Comparison of ENCODE assay signal across 8 cellular contexts in the genomic region with DNA sequence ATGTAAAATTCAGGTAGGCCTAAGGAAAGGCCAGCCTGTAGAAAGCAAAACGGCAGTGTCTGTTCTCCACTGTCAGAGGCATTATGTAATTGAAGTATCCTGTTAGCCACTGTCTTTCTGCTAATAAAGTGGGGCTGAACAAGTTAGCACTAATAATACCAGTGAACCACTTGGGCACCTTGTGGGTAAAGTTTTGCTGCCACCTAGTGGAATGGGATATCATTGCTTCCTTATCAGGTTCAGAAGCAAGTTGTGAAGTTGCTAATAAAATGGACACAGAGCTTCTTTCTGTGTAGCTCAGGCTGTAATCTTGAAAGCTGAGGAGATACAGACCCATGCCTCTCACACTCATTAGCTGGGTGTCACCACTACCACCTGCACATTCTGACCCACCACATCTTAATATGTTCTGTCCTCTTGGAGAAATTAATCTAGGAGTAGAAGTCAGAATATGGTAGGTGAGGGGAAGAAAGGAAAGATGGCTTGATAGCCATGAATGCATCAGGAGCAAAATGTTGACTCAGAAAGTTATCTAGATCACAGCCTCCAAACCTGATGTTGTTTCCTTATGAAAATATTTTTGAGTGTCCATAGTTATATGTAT.
DNase-seq lines count a peak whose midpoint lies in the region; ATAC-seq, FAIRE-seq and TF ChIP-seq lines count a peak whose summit lies in the region.

No MANE protein-coding gene starts in this region.

- in situ Hi-C loops in K562 (cut with MboI): loop anchor here (10.0 kb wide), 1 partner anchor 61 kb away; no protein-coding TSS in a partner anchor

- TF ChIP-seq CTCF in K562 (IDR thresholded peaks at IDR 0.05 in 2 of 3, conservative IDR thresholded peaks at IDR 0.05 in 1 of 3; ENCODE audit: insufficient read depth in 2 of 3, low read depth in 1 of 3, low read length in 3 of 3): peak; percentile 73 to 83 (median 77)
- TF ChIP-seq CTCF in spleen (IDR thresholded peaks at IDR 0.05 in 8 of 11, conservative IDR thresholded peaks at IDR 0.05 in 3 of 11): peak; percentile 58 to 89 (median 80)

- intact Hi-C loops in K562 (cut with micrococcal nuclease): loop anchor here (1.0 kb wide), 1 partner anchor 59 kb away; no protein-coding TSS in a partner anchor
- intact Hi-C loops in spleen (cut with DNase I; ENCODE audit: low total_unique reads): loop anchor here (2.0 kb wide), 1 partner anchor 59 kb away; no protein-coding TSS in a partner anchor

- peak; percentile 54 for DNase-seq in DMS79 (lab: John Stamatoyannopoulos, UW)
- peak; percentile 23 for DNase-seq in MG63
- DNase-seq in RPMI8226: peak; percentile 80
- peak; percentile 36 to 76 (median 38) for DNase-seq in K562 (ENCODE audit: extremely low read depth in 1 of 4, low spot score in 3 of 4)
- peak; percentile 68 for DNase-seq in iPS DF 4.7 (ENCODE audit: extremely low read depth, low spot score)
- DNase-seq in spleen: no peak
- no peak for DNase-seq in epidermal melanocyte (ENCODE audit: insufficient read length, low spot score)

- no peak for TF ChIP-seq EP300 in K562 (IDR thresholded peaks at IDR 0.05; ENCODE audit: low read length)

- peak; percentile 62 for ATAC-seq in GM19467 (IDR thresholded peaks at IDR 0.05; ENCODE audit: unreplicated experiment)
- ATAC-seq in K562: peak; percentile 84

- H3K9me3 ChIP-seq in MG63 (no peaks in the 10 kb centered on the region), K562 (replicated peaks; ENCODE audit: control insufficient read depth, insufficient read depth, low read depth, low read length) (no peaks in the 10 kb centered on the region), spleen (no peaks in the 10 kb centered on the region)

- 0% methylated on average over 1 of the region's 1 CpG for WGBS in K562 (ENCODE audit: insufficient coverage, low coverage, missing lambda C conversion rate)
- 0 to 15% (median 2%) methylated on average over 1 of the region's 1 CpG for WGBS in spleen, 5 donors

- H3K27ac ChIP-seq in K562 (ENCODE audit: extremely low read depth, low read depth, low read length) (no peak overlapping the region), spleen (no peak overlapping the region)

- no TSS peak for BruUV-seq in K562 (replicated peaks; lab: Mats Ljungman, UMichigan)

- no peak overlapping the region for H3K4me2 ChIP-seq in K562 (ENCODE audit: insufficient read depth, low read length)

- no peak overlapping the region for H2AFZ ChIP-seq in K562 (ENCODE audit: low read depth, low read length)

- H3K27me3 ChIP-seq in MG63 (peaks cover 2% of the 10 kb centered on the region), K562 (ENCODE audit: control insufficient read depth in 2 of 2, insufficient read depth in 2 of 2, low read length in 2 of 2) (peaks cover 6 to 15% of the 10 kb centered on the region in 2 experiments; a peak in 4 of 5 replicates), spleen (replicated peaks in 1 of 7) (peaks cover 0 to 19% (median 7%) of the 10 kb centered on the region in 7 donors)

- H3K36me3 ChIP-seq in MG63: no peaks in the 10 kb centered on the region
- no peaks in the 10 kb centered on the region for H3K36me3 ChIP-seq in K562 (ENCODE audit: control insufficient read depth, insufficient read depth, low read length)
- H3K36me3 ChIP-seq in spleen: no peaks in the 10 kb centered on the region

- no peak overlapping the region for H3K9ac ChIP-seq in K562 (ENCODE audit: insufficient read depth in 1 of 2, low read depth in 2 of 2, low read length in 2 of 2)

- FAIRE-seq in K562 (lab: Jason Lieb, UNC): peak; percentile 95

- POLR2A ChIA-PET in K562 (lab: Yijun Ruan, JAX): interaction anchor here (0.6 kb wide), 1 partner anchor 759 kb away, joined by 3 read pairs; no protein-coding TSS in a partner anchor

- no peaks in the 10 kb centered on the region for H3K9me1 ChIP-seq in K562 (ENCODE audit: control insufficient read depth, insufficient read depth, low read length)

- no peak for TF ChIP-seq POLR2A in K562 (conservative IDR thresholded peaks at IDR 0.05)
- TF ChIP-seq POLR2A in spleen (IDR thresholded peaks at IDR 0.05): no peak

- peak; percentile 80 to 90 for TF ChIP-seq RAD21 in K562 (CRISPR knock-in tag; conservative IDR thresholded peaks at IDR 0.05 in 1 of 2, IDR thresholded peaks at IDR 0.05 in 1 of 2)

- H3K79me2 ChIP-seq in K562 (ENCODE audit: control insufficient read depth, insufficient read depth, low read length): no peaks in the 10 kb centered on the region

- H3K4me1 ChIP-seq in K562 (replicated peaks in 1 of 2; ENCODE audit: control insufficient read depth in 2 of 2, insufficient read depth in 2 of 2, low read length in 2 of 2) (peaks cover 0 to 8% of the 10 kb centered on the region in 2 experiments; a peak in 2 of 5 replicates), spleen (peaks cover 0 to 5% (median 1%) of the 10 kb centered on the region in 6 donors)

- no peaks in the 10 kb centered on the region for H4K20me1 ChIP-seq in K562 (replicated peaks; ENCODE audit: control insufficient read depth, insufficient read depth, low read length)

- CTCF ChIA-PET in K562 (lab: Yijun Ruan, JAX; ENCODE audit: low intra/inter-chr PET ratio): interaction anchor here (0.6 to 2.1 kb wide), 3 partner anchors 54 to 266 kb away, joined by 3 to 12 read pairs (median 6); no protein-coding TSS in a partner anchor

- no peak overlapping the region for H3K4me3 ChIP-seq in MG63
- no peak overlapping the region for H3K4me3 ChIP-seq in K562
- no peak overlapping the region for H3K4me3 ChIP-seq in spleen

TF ChIP-seq in K562, 482 proteins besides CTCF, POLR2A, EP300 and RAD21:
- TF ChIP-seq ZNF445 (CRISPR knock-in tag; IDR thresholded peaks at IDR 0.05; ENCODE audit: low read depth) (no peak), SMC3 (conservative IDR thresholded peaks at IDR 0.05; ENCODE audit: insufficient read depth, low read depth, low read length) (peak; percentile 71), E4F1 (CRISPR knock-in tag; IDR thresholded peaks at IDR 0.05; ENCODE audit: borderline replicate concordance) (no peak), XRCC5 (IDR thresholded peaks at IDR 0.05; ENCODE audit: low read depth, low read length) (no peak), MBD2 (IDR thresholded peaks at IDR 0.05; ENCODE audit: borderline replicate concordance, low read depth) (no peak), JUND (IDR thresholded peaks at IDR 0.05; ENCODE audit: borderline replicate concordance, low read depth, low read length) (0 out of 2 replicates have a peak, but pooled peaks have one; percentile 10), JUND (tag; IDR thresholded peaks at IDR 0.05; ENCODE audit: borderline replicate concordance, low read depth, low read length) (no peak), DACH1 (IDR thresholded peaks at IDR 0.05; ENCODE audit: partially characterized antibody) (peak; percentile 43), ARID2 (IDR thresholded peaks at IDR 0.05) (0 out of 2 replicates have a peak, but pooled peaks have one; percentile 46), SRSF9 (IDR thresholded peaks at IDR 0.05; ENCODE audit: borderline replicate concordance, low read depth, low read length) (no peak), DEAF1 (CRISPR knock-in tag; IDR thresholded peaks at IDR 0.05) (peak; percentile 82)
- TF ChIP-seq, protein P1, sequence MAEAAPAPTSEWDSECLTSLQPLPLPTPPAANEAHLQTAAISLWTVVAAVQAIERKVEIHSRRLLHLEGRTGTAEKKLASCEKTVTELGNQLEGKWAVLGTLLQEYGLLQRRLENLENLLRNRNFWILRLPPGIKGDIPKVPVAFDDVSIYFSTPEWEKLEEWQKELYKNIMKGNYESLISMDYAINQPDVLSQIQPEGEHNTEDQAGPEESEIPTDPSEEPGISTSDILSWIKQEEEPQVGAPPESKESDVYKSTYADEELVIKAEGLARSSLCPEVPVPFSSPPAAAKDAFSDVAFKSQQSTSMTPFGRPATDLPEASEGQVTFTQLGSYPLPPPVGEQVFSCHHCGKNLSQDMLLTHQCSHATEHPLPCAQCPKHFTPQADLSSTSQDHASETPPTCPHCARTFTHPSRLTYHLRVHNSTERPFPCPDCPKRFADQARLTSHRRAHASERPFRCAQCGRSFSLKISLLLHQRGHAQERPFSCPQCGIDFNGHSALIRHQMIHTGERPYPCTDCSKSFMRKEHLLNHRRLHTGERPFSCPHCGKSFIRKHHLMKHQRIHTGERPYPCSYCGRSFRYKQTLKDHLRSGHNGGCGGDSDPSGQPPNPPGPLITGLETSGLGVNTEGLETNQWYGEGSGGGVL (CRISPR knock-in tag; IDR thresholded peaks at IDR 0.05): no peak

Comparison
In these comparisons a context has a peak if more than half of its experiments do, and no peak if none do; other contexts are left out.
1. DNase-seq: peak in DMS79 (single experiment), MG63 (single experiment), RPMI8226 (single experiment), K562 (4 of 4) and iPS DF 4.7 (single experiment); none in spleen (single experiment) and epidermal melanocyte (single experiment).